In the genomic region with DNA sequence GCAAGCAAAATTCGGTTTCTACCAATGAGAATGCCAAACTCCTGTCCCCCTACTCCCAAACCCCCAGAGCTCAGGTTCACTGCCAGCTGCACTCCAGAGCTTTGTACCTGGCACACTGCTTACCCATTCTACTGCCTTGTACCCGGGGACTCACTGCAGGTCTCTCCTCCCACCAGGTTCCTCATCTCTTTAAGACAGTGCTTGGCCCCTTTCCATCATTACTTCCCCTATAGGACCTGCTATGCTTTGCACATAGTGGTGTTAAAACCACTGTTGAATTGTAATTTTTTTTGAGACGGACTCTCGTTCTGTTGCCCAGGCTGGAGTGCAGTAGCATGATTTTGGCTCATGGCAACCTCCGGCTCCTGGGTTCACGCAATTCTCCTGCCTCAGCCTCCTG, we compare ENCODE assay signal across 1 cellular context.
TF ChIP-seq lines count a peak whose summit lies in the region.

No MANE protein-coding gene starts in this region.

TF ChIP-seq in HepG2, 621 proteins besides CTCF, POLR2A, EP300 and RAD21 (continued from another document):
- no peak for TF ChIP-seq ZNF563 (CRISPR knock-in tag; IDR thresholded peaks at IDR 0.05)
